ENCODE assay signal across 1 cellular context in the genomic region with DNA sequence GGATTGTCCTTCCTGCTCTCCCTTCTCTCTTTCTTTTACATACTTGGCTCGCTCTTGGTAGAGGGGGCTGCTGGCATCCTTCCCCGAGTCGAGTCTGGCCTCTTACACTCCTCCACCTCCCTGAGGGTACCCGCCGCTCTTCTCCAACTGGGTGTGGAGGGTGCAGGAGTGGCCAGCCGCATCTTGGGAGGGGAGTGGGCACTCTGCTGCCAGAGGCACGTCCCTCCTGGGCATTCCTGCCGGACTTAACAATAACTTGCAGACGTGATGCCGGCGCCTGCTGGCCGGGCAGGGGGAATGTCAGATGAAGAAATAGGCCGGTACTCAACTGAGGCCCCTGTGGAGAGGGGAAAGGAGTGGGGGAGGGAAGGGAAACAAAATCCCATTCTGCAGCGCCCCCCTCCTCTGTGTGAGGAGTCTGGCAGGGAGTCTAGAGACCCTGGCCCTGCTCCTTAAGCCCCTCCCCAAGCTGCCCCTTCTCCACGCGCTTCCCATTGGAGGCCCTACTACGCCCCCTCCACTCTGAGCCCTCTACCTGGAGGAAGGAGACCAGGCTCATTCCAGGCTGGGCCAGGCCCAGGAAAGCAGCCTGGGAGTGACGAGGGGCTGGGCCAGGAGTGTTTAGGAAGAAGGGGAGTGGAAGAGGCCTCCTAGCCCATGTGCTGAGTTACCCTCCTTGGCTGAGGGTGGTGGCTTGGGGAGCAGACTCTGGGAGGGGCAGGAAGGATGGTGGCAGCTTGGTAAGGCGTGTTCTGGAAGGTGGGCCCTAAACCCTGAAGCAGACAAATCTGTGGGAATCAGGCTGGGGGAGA.
A peak's percentile ranks its signal among the peaks of the same experiment; 100 is the strongest.
TF ChIP-seq lines count a peak whose summit lies in the region.

No MANE protein-coding gene starts in this region.

TF ChIP-seq in H1, 55 proteins besides CTCF, POLR2A, EP300 and RAD21 (continued from another document):
- 0 out of 2 replicates have a peak, but pooled peaks have one; percentile 26 for TF ChIP-seq ATF2 (IDR thresholded peaks at IDR 0.05; ENCODE audit: low read length)
- no peak for TF ChIP-seq POU5F1 (IDR thresholded peaks at IDR 0.05; ENCODE audit: low read depth, low read length)
- TF ChIP-seq CHD1 (IDR thresholded peaks at IDR 0.05; ENCODE audit: low read depth, low read length) = no peak
- TF ChIP-seq CREB1 (IDR thresholded peaks at IDR 0.05) = peak; percentile 30
- peak; percentile 75; the same call in 1 of the 2 replicates for TF ChIP-seq POLR2AphosphoS5 (IDR thresholded peaks at IDR 0.05; ENCODE audit: low read depth, low read length)
- peak; percentile 41 for TF ChIP-seq CTBP2 (IDR thresholded peaks at IDR 0.05; ENCODE audit: borderline replicate concordance, insufficient read depth, insufficient read length, low read length)
- peak; percentile 61 to 83; a peak in 3 of 4 replicates for TF ChIP-seq SIN3A (conservative IDR thresholded peaks at IDR 0.05 in 1 of 2, IDR thresholded peaks at IDR 0.05 in 1 of 2; ENCODE audit: low read depth in 1 of 2, low read length in 2 of 2)
- TF ChIP-seq MAX (IDR thresholded peaks at IDR 0.05) = peak; percentile 10; the same call in 1 of the 2 replicates
- peak in 1 of 2 experiments; percentile 59; a peak in 1 of 4 replicates for TF ChIP-seq HDAC2 (IDR thresholded peaks at IDR 0.05; ENCODE audit: borderline replicate concordance in 1 of 2, low read depth in 2 of 2, low read length in 2 of 2)
- TF ChIP-seq TBP (IDR thresholded peaks at IDR 0.05; ENCODE audit: low read depth, low read length) = peak; percentile 77
- peak; percentile 86 for TF ChIP-seq TAF1 (IDR thresholded peaks at IDR 0.05; ENCODE audit: low read depth, low read length)
- TF ChIP-seq CHD2 (IDR thresholded peaks at IDR 0.05; ENCODE audit: low read length) = no peak
- TF ChIP-seq EGR1 (IDR thresholded peaks at IDR 0.05; ENCODE audit: borderline replicate concordance, low read depth, low read length) = peak; percentile 24; the same call in 1 of the 2 replicates
